Comparison of ENCODE assay signal across 12 cellular contexts in the genomic region with DNA sequence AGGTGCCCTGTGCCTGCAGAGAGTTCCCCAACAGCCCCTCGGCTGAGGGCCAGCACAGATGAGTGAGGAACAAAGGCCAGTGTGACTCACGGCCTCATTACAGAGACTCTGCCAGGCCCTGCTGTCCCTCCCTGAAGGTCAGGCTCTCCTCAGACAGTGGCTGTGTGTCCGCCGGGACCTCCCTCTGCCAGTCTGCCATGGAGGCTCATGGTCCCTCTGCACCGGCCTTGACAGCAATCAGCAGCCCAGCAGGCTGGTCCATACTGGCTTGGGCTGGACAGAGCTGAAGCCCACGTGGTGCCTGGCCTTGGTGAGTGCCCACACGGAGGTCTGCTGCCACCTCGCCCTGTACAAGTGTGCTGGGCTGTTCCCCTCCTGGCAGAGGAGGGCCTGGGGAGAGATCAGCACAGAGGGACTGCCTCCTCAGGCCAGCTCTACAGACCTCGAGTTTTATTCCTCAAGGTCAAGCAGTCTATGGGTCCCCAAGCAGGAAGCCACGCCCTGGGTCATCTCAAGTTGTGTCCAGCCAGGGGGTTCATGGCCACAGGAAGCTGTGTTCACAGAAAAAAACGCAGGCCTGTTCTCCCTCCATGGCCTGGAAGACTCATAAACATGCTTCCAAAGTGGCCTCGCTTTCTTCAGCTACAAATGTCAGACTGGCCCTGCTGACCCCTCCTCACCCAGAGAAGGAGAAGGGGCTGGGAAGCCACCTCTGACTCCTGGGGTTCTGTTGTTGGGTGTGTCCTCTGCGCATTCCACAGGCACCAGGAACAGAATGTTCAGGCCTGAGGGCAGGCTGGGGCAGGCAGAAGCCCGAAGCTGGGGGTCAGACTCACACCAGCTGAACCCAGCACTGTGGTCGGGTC. TPM values are rescaled to one million over a fixed set of nuclear protein-coding genes. Genes with fewer than 3 reads are reported as not detected.
DNase-seq lines count a peak whose midpoint lies in the region; ATAC-seq and TF ChIP-seq lines count a peak whose summit lies in the region.
"Had no signal": no experiment of that assay in that cellular context is flagged by ENCODE, and none has a peak within 500 bp of the region (broad histone marks: within the 10 kb centered on the region; RNA-seq: fewer than 3 reads in every experiment).

No MANE protein-coding gene starts in this region.

- H3K27me3 Mint-ChIP-seq in Calu3 (ENCODE audit: unreplicated experiment) (no peaks in the 10 kb centered on the region), nephron progenitor cell (ENCODE audit: low read depth, poor library complexity) (no peaks in the 10 kb centered on the region)

- H3K36me3 Mint-ChIP-seq in Calu3 (ENCODE audit: insufficient read depth, unreplicated experiment) (no peaks in the 10 kb centered on the region), nephron progenitor cell (ENCODE audit: low read depth) (peaks cover 5% of the 10 kb centered on the region)

- peak overlapping the region in 3 of 4 donors; percentile 33 to 81 (median 42) for H3K27ac ChIP-seq in Peyer's patch

- no peak for ATAC-seq in HG03175 (IDR thresholded peaks at IDR 0.05; ENCODE audit: unreplicated experiment)
- ATAC-seq in HG02973 (IDR thresholded peaks at IDR 0.05; ENCODE audit: unreplicated experiment) = no peak
- no peak for ATAC-seq in GM19463 (IDR thresholded peaks at IDR 0.05; ENCODE audit: unreplicated experiment)

- peaks cover 0 to 10% (median 1%) of the 10 kb centered on the region in 4 donors for H3K4me1 ChIP-seq in Peyer's patch
- H3K4me1 ChIP-seq: HAP-1 had no signal

- H3K9me3 ChIP-seq in Peyer's patch = no peaks in the 10 kb centered on the region
- H3K9me3 ChIP-seq: HAP-1 had no signal

- peak; percentile 62 for DNase-seq in Calu3
- DNase-seq in Peyer's patch = peak in 2 of 3 donors; percentile 80 to 89
- peak; percentile 12 for DNase-seq in fibroblast of villous mesenchyme (ENCODE audit: low read depth)
- DNase-seq in nephron progenitor cell = no peak
- DNase-seq in NCI-H345 (lab: John Stamatoyannopoulos, UW) = no peak
- DNase-seq: activated CD8-positive, alpha-beta memory T cell treated with anti-CD3 and anti-CD28 coated beads, Interleukin-2, amount 50 U/mL, for 4 hours; aorta; kidney glomerular epithelial cell had no signal

- H3K4me1 Mint-ChIP-seq in Calu3 (ENCODE audit: low read depth, unreplicated experiment) (peaks cover 21% of the 10 kb centered on the region), nephron progenitor cell (peaks cover 30% of the 10 kb centered on the region)

- peak overlapping the region in 2 of 4 donors; percentile 7 to 31 for H3K4me3 ChIP-seq in Peyer's patch
- H3K4me3 ChIP-seq in fibroblast of villous mesenchyme (ENCODE audit: low read depth, low read length) = no peak overlapping the region
- H3K4me3 ChIP-seq: HAP-1 had no signal

- TF ChIP-seq CTCF in Calu3 (IDR thresholded peaks at IDR 0.05; ENCODE audit: unreplicated experiment) (no peak), Peyer's patch (IDR thresholded peaks at IDR 0.05) (no peak), fibroblast of villous mesenchyme (IDR thresholded peaks at IDR 0.05; ENCODE audit: insufficient read depth, low read depth, low read length) (no peak), nephron progenitor cell (IDR thresholded peaks at IDR 0.05) (no peak)

- H3K4me3 Mint-ChIP-seq in Calu3 (ENCODE audit: low read depth, unreplicated experiment) = no peak overlapping the region
- no peak overlapping the region for H3K4me3 Mint-ChIP-seq in nephron progenitor cell

- H3K36me3 ChIP-seq in Peyer's patch = no peaks in the 10 kb centered on the region
- H3K36me3 ChIP-seq: HAP-1 had no signal

- intact Hi-C loops in Calu3 (cut with micrococcal nuclease; ENCODE audit: unreplicated experiment) = no loop called here

- H3K27ac Mint-ChIP-seq in Calu3 (ENCODE audit: unreplicated experiment) (no peak overlapping the region), nephron progenitor cell (peak overlapping the region; percentile 79)

- TF ChIP-seq POLR2A in Peyer's patch (IDR thresholded peaks at IDR 0.05) = peak in 1 of 2 donors; percentile 52

- no TSS peak for BruUV-seq in Calu3 (replicated peaks; lab: Mats Ljungman, UMichigan)

- CTCF ChIA-PET in Calu3 (lab: Charles Lee) = no interaction called here

- H3K9me3 Mint-ChIP-seq in Calu3 (ENCODE audit: low read depth, unreplicated experiment) (no peaks in the 10 kb centered on the region), nephron progenitor cell (no peaks in the 10 kb centered on the region)

- no peaks in the 10 kb centered on the region for H3K27me3 ChIP-seq in Peyer's patch

RNA-seq across cellular contexts. Expression of a gene that starts 27.0 kb away (rescaled TPM):
- total RNA-seq in Calu3 (2022) (69.6 and 101 TPM in 2 replicates), Peyer's patch (10 to 100 TPM; 45.4 to 79.9 (median 58.5) TPM), fibroblast of villous mesenchyme (32.9 and 36.7 TPM in 2 replicates)

Comparison
In these comparisons a context has a peak if more than half of its experiments do, and no peak if none do; other contexts are left out.
1. DNase-seq: peak in Calu3 (single experiment), Peyer's patch (2 of 3) and fibroblast of villous mesenchyme (single experiment); none in nephron progenitor cell (single experiment) and NCI-H345 (single experiment).